ENCODE assay signal across 9 cellular contexts in the genomic region with DNA sequence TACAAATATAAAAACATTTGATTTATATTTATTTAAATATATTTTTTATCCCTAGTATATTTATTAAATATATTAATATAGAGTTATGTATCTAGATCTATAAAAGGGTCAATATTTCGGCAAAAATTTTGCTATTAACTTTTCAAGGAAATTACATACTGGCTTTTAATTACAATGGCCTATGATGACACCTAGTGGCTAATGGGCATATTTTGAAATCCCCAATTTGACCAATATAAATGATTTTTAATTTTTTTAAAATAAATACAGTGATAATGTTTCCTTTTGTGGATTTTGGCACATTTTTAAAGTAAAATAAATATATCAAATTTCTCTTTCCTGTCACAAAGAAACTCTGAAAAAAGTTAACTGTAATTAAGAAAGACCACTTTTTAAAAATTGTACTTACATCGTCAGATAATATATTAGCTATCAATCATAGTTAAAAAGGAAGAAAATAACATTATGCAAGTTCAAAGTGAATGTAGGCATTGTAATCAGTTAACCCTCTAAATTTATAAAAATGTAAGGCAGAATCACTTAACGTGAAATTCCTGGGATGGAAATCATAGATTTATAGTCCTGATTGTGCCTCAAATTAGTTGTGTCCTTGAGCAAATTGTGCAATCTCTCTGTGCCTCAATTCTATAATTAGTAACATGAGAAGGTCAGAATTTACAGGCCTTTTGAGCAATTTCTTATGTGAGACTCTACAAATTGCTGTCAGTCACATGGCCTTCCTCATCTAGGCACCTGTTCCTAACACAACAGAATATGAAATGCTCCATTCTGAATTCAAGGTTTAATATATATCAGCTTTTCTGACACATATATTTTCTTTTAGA. TPM values are rescaled to one million over a fixed set of nuclear protein-coding genes. Genes with fewer than 3 reads are reported as not detected.
DNase-seq lines count a peak whose midpoint lies in the region; ATAC-seq, FAIRE-seq and TF ChIP-seq lines count a peak whose summit lies in the region.
"Had no signal": no experiment of that assay in that cellular context is flagged by ENCODE, and none has a peak within 500 bp of the region (broad histone marks: within the 10 kb centered on the region; RNA-seq: fewer than 3 reads in every experiment).

No MANE protein-coding gene starts in this region.

- H3K4me3 ChIP-seq in small intestine (ENCODE audit: low read depth in 1 of 2, low read length in 2 of 2): no peak overlapping the region

- no peaks in the 10 kb centered on the region for H3K27me3 Mint-ChIP-seq in endothelial cell (ENCODE audit: unreplicated experiment)

- 41 to 57% (median 46%) methylated on average over 3 of the region's 3 CpGs for WGBS in small intestine, 3 donors

- peak; percentile 98 for FAIRE-seq in small intestine (lab: Jason Lieb, UNC)

- TF ChIP-seq CTCF in endothelial cell (IDR thresholded peaks at IDR 0.05; ENCODE audit: unreplicated experiment): peak; percentile 71

- DNase-seq in NCI-H510A treated with DMSO at 0.1 percent for 48 hours (lab: John Stamatoyannopoulos, UW) (peak; percentile 10), NCI-H510A (lab: John Stamatoyannopoulos, UW) (no peak), NOMO-1 treated with DMSO at 0.1 percent for 48 hours (lab: John Stamatoyannopoulos, UW; ENCODE audit: unreplicated experiment) (peak; percentile 55), endothelial cell (ENCODE audit: low spot score) (no peak), small intestine (peak; percentile 26), occipital lobe (lab: John Stamatoyannopoulos, UW) (no peak)

- H3K4me1 ChIP-seq in small intestine (ENCODE audit: control insufficient read depth in 2 of 2, insufficient read depth in 1 of 2, low read depth in 1 of 2, low read length in 1 of 2): no peaks in the 10 kb centered on the region

- no peaks in the 10 kb centered on the region for H3K9me3 ChIP-seq in small intestine (ENCODE audit: control insufficient read depth, low read depth)

- H3K36me3 Mint-ChIP-seq in endothelial cell (ENCODE audit: low read depth, unreplicated experiment): no peaks in the 10 kb centered on the region

- ATAC-seq in GM18861 (IDR thresholded peaks at IDR 0.05; ENCODE audit: unreplicated experiment) (no peak), HG03442 (IDR thresholded peaks at IDR 0.05; ENCODE audit: unreplicated experiment) (no peak)

- no peaks in the 10 kb centered on the region for H3K9me3 Mint-ChIP-seq in endothelial cell (ENCODE audit: unreplicated experiment)

- H3K27me3 ChIP-seq in small intestine (ENCODE audit: control insufficient read depth in 2 of 2, insufficient read depth in 2 of 2, low read length in 2 of 2): no peaks in the 10 kb centered on the region

- H3K27ac ChIP-seq in small intestine (ENCODE audit: low read depth in 1 of 2, low read length in 1 of 2): no peak overlapping the region

- no peaks in the 10 kb centered on the region for H3K36me3 ChIP-seq in small intestine (ENCODE audit: control insufficient read depth in 2 of 2, insufficient read depth in 2 of 2, low read length in 2 of 2)

- no peak overlapping the region for H3K27ac Mint-ChIP-seq in endothelial cell (ENCODE audit: unreplicated experiment)

- no peak overlapping the region for H3K4me3 Mint-ChIP-seq in endothelial cell (ENCODE audit: unreplicated experiment)

- H3K4me1 Mint-ChIP-seq in endothelial cell (ENCODE audit: unreplicated experiment): no peaks in the 10 kb centered on the region

RNA-seq across cellular contexts. Expression of a gene that starts 25.6 kb away (rescaled TPM):
- total RNA-seq in endothelial cell (ENCODE audit: unreplicated experiment) (not detected), occipital lobe (not detected)
- polyA plus RNA-seq in small intestine: 10 to 100 TPM in 2 of 3 donors, 1 to 10 TPM in 1; 4.3 to 14.6 (median 14.1) TPM
- total RNA-seq: Daoy had no signal

RNA-seq across cellular contexts. Expression of a gene that starts 34.8 kb away (rescaled TPM):
- total RNA-seq in endothelial cell (ENCODE audit: unreplicated experiment) (not detected), occipital lobe (18.1 TPM)
- polyA plus RNA-seq in small intestine: 10 to 100 TPM in 2 of 3 donors, 1 to 10 TPM in 1; 3.4 to 24.3 (median 15.4) TPM
- total RNA-seq: Daoy had no signal

Comparison
In these comparisons a context has a peak if more than half of its experiments do, and no peak if none do; other contexts are left out.
1. DNase-seq: peak in NCI-H510A treated with DMSO at 0.1 percent for 48 hours (single experiment), NOMO-1 treated with DMSO at 0.1 percent for 48 hours (single experiment) and small intestine (single experiment); none in NCI-H510A (single experiment), endothelial cell (single experiment) and occipital lobe (single experiment).
2. RNA of a gene that starts 34.8 kb away (total RNA-seq): 18.1 TPM in occipital lobe (single experiment); not detected in endothelial cell (single experiment); every median in the first group is over 10 times any median in the second.